Comparison of ENCODE assay signal across 14 cellular contexts in genomic region chr15:80640546-80641121, GRCh38.
"Had no signal": no experiment of that assay in that cellular context is flagged by ENCODE, and none has a peak within 500 bp of the region (broad histone marks: within the 10 kb centered on the region; RNA-seq: fewer than 3 reads in every experiment).

No MANE protein-coding gene starts in this region.

- H3K27ac Mint-ChIP-seq: activated CD4-positive, alpha-beta memory T cell treated with anti-CD3 and anti-CD28 coated beads for 36 hours; activated CD4-positive, alpha-beta T cell treated with anti-CD3 and anti-CD28 coated beads for 36 hours; activated naive CD8-positive, alpha-beta T cell; activated T-helper 1 cell treated with anti-CD3 and anti-CD28 coated beads, Interleukin-12 subunit alpha, Interleukin-12 subunit beta, Interleukin-2, Interleukin-4 antibody, amounts not matched to agents 30 ng/mL and 10 ng/mL and 1 ng/mL, durations not matched to agents 14 hours and 24 hours and 36 hours; dendritic cell treated with granulocyte-macrophage colony-stimulating factor and Interleukin-4, amounts not matched to agents 40 ng/mL and 50 ng/mL, for 4 days; nephron; stimulated activated naive CD8-positive, alpha-beta T cell treated with anti-CD3 and anti-CD28 coated beads, Interleukin-15, Interleukin-2, amounts not matched to agents 100 ng/mL and 50 ng/mL, for 24 hours; T-helper 17 cell had no signal

- H3K4me1 Mint-ChIP-seq: activated CD4-positive, alpha-beta T cell treated with anti-CD3 and anti-CD28 coated beads for 36 hours; nephron; T-helper 17 cell had no signal

- H3K27ac ChIP-seq: cardiac muscle cell, skin epidermis, tibial nerve had no signal

- DNase-seq: activated CD4-positive, alpha-beta memory T cell treated with anti-CD3 and anti-CD28 coated beads for 36 hours; activated CD4-positive, alpha-beta T cell treated with anti-CD3 and anti-CD28 coated beads for 36 hours; activated T-cell treated with anti-CD3 and anti-CD28 coated beads for 4 hours; effector CD8-positive, alpha-beta T cell; T-helper 17 cell had no signal

- H3K27me3 Mint-ChIP-seq: dendritic cell treated with granulocyte-macrophage colony-stimulating factor and Interleukin-4, amounts not matched to agents 40 ng/mL and 50 ng/mL, for 4 days; stimulated activated naive CD8-positive, alpha-beta T cell treated with anti-CD3 and anti-CD28 coated beads, Interleukin-15, Interleukin-2, amounts not matched to agents 100 ng/mL and 50 ng/mL, for 24 hours had no signal

- ATAC-seq: activated CD4-positive, alpha-beta T cell treated with anti-CD3 and anti-CD28 coated beads for 36 hours; esophagus mucosa; T-helper 17 cell had no signal

- H3K36me3 ChIP-seq: cardiac muscle cell, tibial nerve had no signal

- H3K36me3 Mint-ChIP-seq: activated CD4-positive, alpha-beta memory T cell treated with anti-CD3 and anti-CD28 coated beads for 36 hours; activated naive CD8-positive, alpha-beta T cell had no signal

- H3K4me3 Mint-ChIP-seq: activated CD4-positive, alpha-beta memory T cell treated with anti-CD3 and anti-CD28 coated beads for 36 hours; activated CD4-positive, alpha-beta T cell treated with anti-CD3 and anti-CD28 coated beads for 36 hours; activated naive CD8-positive, alpha-beta T cell; activated T-helper 1 cell treated with anti-CD3 and anti-CD28 coated beads, Interleukin-12 subunit alpha, Interleukin-12 subunit beta, Interleukin-2, Interleukin-4 antibody, amounts not matched to agents 30 ng/mL and 10 ng/mL and 1 ng/mL, durations not matched to agents 14 hours and 24 hours and 36 hours; dendritic cell treated with granulocyte-macrophage colony-stimulating factor and Interleukin-4, amounts not matched to agents 40 ng/mL and 50 ng/mL, for 4 days; nephron; stimulated activated naive CD8-positive, alpha-beta T cell treated with anti-CD3 and anti-CD28 coated beads, Interleukin-15, Interleukin-2, amounts not matched to agents 100 ng/mL and 50 ng/mL, for 24 hours; T-helper 17 cell had no signal

- H3K4me3 ChIP-seq: cardiac muscle cell, skin epidermis, tibial nerve had no signal

- H3K27me3 ChIP-seq: cardiac muscle cell, tibial nerve had no signal

- H3K9me3 Mint-ChIP-seq: activated CD4-positive, alpha-beta memory T cell treated with anti-CD3 and anti-CD28 coated beads for 36 hours; activated T-helper 1 cell treated with anti-CD3 and anti-CD28 coated beads, Interleukin-12 subunit alpha, Interleukin-12 subunit beta, Interleukin-2, Interleukin-4 antibody, amounts not matched to agents 30 ng/mL and 10 ng/mL and 1 ng/mL, durations not matched to agents 14 hours and 24 hours and 36 hours; stimulated activated naive CD8-positive, alpha-beta T cell treated with anti-CD3 and anti-CD28 coated beads, Interleukin-15, Interleukin-2, amounts not matched to agents 100 ng/mL and 50 ng/mL, for 24 hours had no signal
